In the genomic region with DNA sequence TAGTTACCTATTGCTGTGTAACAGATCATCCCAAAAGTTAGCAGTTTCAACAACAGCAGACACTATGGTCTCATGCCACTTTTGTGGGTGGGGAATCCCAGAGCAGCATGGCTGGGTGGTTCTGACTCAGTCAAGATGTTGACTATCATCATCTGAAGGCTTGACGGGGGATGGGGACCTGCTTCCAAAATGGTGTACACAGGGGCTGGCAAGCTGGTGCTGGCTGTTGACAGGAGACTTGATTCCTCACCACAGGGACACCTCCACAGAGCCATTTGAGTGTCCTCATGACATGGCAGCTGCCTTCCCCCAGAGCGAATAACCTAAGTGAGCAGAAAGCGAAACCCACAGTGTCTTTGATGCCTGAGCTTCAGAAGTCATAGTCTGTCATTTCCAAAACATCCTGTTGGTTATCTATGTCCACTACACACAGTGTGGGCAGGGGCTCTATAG, we compare ENCODE assay signal across 12 cellular contexts. TPM values are rescaled to one million over a fixed set of nuclear protein-coding genes. Genes with fewer than 3 reads are reported as not detected.
DNase-seq lines count a peak whose midpoint lies in the region; ATAC-seq and TF ChIP-seq lines count a peak whose summit lies in the region.
"Had no signal": no experiment of that assay in that cellular context is flagged by ENCODE, and none has a peak within 500 bp of the region (broad histone marks: within the 10 kb centered on the region; RNA-seq: fewer than 3 reads in every experiment).

No MANE protein-coding gene starts in this region.

- no peak for TF ChIP-seq CTCF in activated B cell treated with CpG ODN at 0.5 μM for 24 hours (IDR thresholded peaks at IDR 0.05)

- no peak overlapping the region for H3K27ac Mint-ChIP-seq in activated B cell treated with CpG ODN at 0.5 μM for 24 hours

- peak; percentile 68 for ATAC-seq in activated B cell treated with CpG ODN at 0.5 μM for 24 hours (ENCODE audit: low read depth)
- peak; percentile 85 for ATAC-seq in stimulated activated naive CD8-positive, alpha-beta T cell treated with anti-CD3 and anti-CD28 coated beads, Interleukin-15, Interleukin-2, amounts not matched to agents 100 U/mL and 50 U/mL, for 24 hours
- ATAC-seq: lower lobe of right lung had no signal

- POLR2A ChIA-PET in activated B cell treated with CpG ODN at 0.5 μM for 24 hours (lab: Charles Lee): no interaction called here

- CTCF ChIA-PET in activated B cell treated with CpG ODN at 0.5 μM for 24 hours (lab: Charles Lee): no interaction called here

- peaks cover 24% of the 10 kb centered on the region for H3K27me3 Mint-ChIP-seq in activated B cell treated with CpG ODN at 0.5 μM for 24 hours

- H3K4me3 Mint-ChIP-seq in activated B cell treated with CpG ODN at 0.5 μM for 24 hours: no peak overlapping the region

- peaks cover 7% of the 10 kb centered on the region for H3K9me3 Mint-ChIP-seq in activated B cell treated with CpG ODN at 0.5 μM for 24 hours

- peak; percentile 64 for DNase-seq in activated T-cell treated with anti-CD3 and anti-CD28 coated beads for 48 hours (ENCODE audit: low read depth)
- no peak for DNase-seq in activated T-cell treated with anti-CD3 and anti-CD28 coated beads for 4 hours
- no peak for DNase-seq in activated B cell treated with CpG ODN at 0.5 μM for 24 hours
- peak; percentile 31 for DNase-seq in glomerular visceral epithelial cell (ENCODE audit: extremely low spot score)
- peak; percentile 72 for DNase-seq in stimulated activated naive CD8-positive, alpha-beta T cell treated with anti-CD3 and anti-CD28 coated beads, Interleukin-15, Interleukin-2, amounts not matched to agents 100 U/mL and 50 U/mL, for 24 hours
- no peak for DNase-seq in GM03348 (ENCODE audit: low spot score)
- DNase-seq in HUDEP-2 (lab: John Stamatoyannopoulos, UW; ENCODE audit: unreplicated experiment in 76 of 76): no peak
- DNase-seq in SKM-1 treated with dmso at 0.1 percent for 144 hours (lab: John Stamatoyannopoulos, UW; ENCODE audit: unreplicated experiment): no peak
- DNase-seq: cortex of kidney, lower lobe of right lung, posterior cingulate gyrus had no signal

- H3K36me3 Mint-ChIP-seq in activated B cell treated with CpG ODN at 0.5 μM for 24 hours (ENCODE audit: low read depth): no peaks in the 10 kb centered on the region

- intact Hi-C loops in activated B cell treated with CpG ODN at 0.5 μM for 24 hours (cut with micrococcal nuclease): no loop called here

- H3K4me1 Mint-ChIP-seq in activated B cell treated with CpG ODN at 0.5 μM for 24 hours: peaks cover 6% of the 10 kb centered on the region

RNA-seq across cellular contexts. Expression of a gene that starts 19.1 kb away (rescaled TPM):
- not detected in 2 replicates for total RNA-seq in activated B cell treated with CpG ODN at 0.5 μM for 24 hours
- total RNA-seq: lower lobe of right lung, SJSA1 had no signal

RNA-seq across cellular contexts. Expression of a gene that starts 45.4 kb away (rescaled TPM):
- total RNA-seq in activated B cell treated with CpG ODN at 0.5 μM for 24 hours: not detected in 2 replicates

Comparison
In these comparisons a context has a peak if more than half of its experiments do, and no peak if none do; other contexts are left out.
1. DNase-seq: peak in activated T-cell treated with anti-CD3 and anti-CD28 coated beads for 48 hours (single experiment), glomerular visceral epithelial cell (single experiment) and stimulated activated naive CD8-positive, alpha-beta T cell treated with anti-CD3 and anti-CD28 coated beads, Interleukin-15, Interleukin-2, amounts not matched to agents 100 U/mL and 50 U/mL, for 24 hours (single experiment); none in activated T-cell treated with anti-CD3 and anti-CD28 coated beads for 4 hours (single experiment), activated B cell treated with CpG ODN at 0.5 μM for 24 hours (single experiment), GM03348 (single experiment), HUDEP-2 (0 of 76) and SKM-1 treated with dmso at 0.1 percent for 144 hours (single experiment).